11 cellular contexts compared by ENCODE assay signal in the genomic region with DNA sequence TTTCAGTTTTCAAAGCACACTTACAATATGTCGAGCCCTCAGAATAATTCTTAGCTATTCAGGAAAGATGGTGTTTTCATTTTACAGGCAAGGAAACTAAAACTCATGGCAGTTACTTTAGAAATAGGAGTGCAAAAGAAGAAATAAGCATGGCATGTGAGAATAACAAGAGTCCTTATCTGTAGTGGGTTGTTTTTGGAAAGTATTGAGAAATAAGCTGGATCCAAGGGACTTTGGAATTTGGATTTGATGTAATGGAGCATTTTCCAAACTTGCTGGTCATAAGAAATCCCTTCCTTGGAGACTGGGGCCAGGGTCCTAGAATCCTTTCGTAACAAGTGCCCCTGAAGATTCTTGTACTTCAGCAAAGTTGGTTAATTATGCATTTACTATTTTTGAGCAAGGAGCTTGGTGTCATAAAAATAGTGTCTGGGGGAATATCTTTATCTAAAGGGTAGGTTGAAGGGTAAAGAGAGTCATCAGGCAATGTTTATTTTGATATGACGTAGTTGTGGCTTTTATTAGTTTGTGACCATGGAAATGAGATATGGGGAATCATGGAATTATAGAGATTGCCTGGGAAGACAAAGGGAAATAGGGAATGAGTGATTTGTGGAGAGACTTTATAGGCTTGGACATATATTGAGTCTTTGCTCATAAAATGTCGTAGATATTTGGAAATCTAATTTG. TPM values are rescaled to one million over a fixed set of nuclear protein-coding genes. Genes with fewer than 3 reads are reported as not detected.
DNase-seq lines count a peak whose midpoint lies in the region; ATAC-seq, FAIRE-seq and TF ChIP-seq lines count a peak whose summit lies in the region.
"Had no signal": no experiment of that assay in that cellular context is flagged by ENCODE, and none has a peak within 500 bp of the region (broad histone marks: within the 10 kb centered on the region; RNA-seq: fewer than 3 reads in every experiment).

No MANE protein-coding gene starts in this region.

- H3K9ac ChIP-seq in GM12878 (ENCODE audit: control insufficient read depth, insufficient read depth, low read length) (no peak overlapping the region), neural progenitor cell (no peak overlapping the region)

- H3K36me3 ChIP-seq in ACC112 (ENCODE audit: insufficient read depth, low read length), result no peaks in the 10 kb centered on the region
- H3K36me3 ChIP-seq in GM12878 (ENCODE audit: control insufficient read depth in 2 of 2, insufficient read depth in 2 of 2, low read length in 1 of 2), result no peaks in the 10 kb centered on the region
- H3K36me3 ChIP-seq in right lobe of liver, result no peaks in the 10 kb centered on the region
- H3K36me3 ChIP-seq in OCI-LY7 (ENCODE audit: insufficient read depth, low read length), result no peaks in the 10 kb centered on the region
- no peaks in the 10 kb centered on the region for H3K36me3 ChIP-seq in neural progenitor cell
- H3K36me3 ChIP-seq: ovary had no signal

- H3K4me1 Mint-ChIP-seq in neural progenitor cell, result peaks cover 8% of the 10 kb centered on the region

- RAD21 ChIA-PET in GM12878 (lab: Charles Lee; ENCODE audit: unreplicated experiment), result interaction anchor here (0.7 to 2.3 kb wide), 8 partner anchors 46 to 230 kb away, joined by 3 to 13 read pairs (median 4); no protein-coding TSS in a partner anchor

- CTCF ChIA-PET in HEK293T (lab: Yijun Ruan, JAX) (interaction anchor here (0.8 to 1.4 kb wide), 2 partner anchors 10 to 21 kb away, joined by 3 to 5 read pairs; no protein-coding TSS in a partner anchor), GM12878 (lab: Yijun Ruan, JAX) (interaction anchor here (0.8 to 2.5 kb wide), 5 partner anchors 8 to 52 kb away, joined by 3 to 10 read pairs (median 4); no protein-coding TSS in a partner anchor), OCI-LY7 (lab: Charles Lee; ENCODE audit: unreplicated experiment) (no interaction called here)

- TF ChIP-seq POLR2A in GM12878 (IDR thresholded peaks at IDR 0.05; ENCODE audit: low read depth, low read length) (no peak), right lobe of liver (IDR thresholded peaks at IDR 0.05) (no peak)

- no peak overlapping the region for H3K4me3 ChIP-seq in ACC112 (ENCODE audit: low read depth, low read length)
- H3K4me3 ChIP-seq in GM12878, result 0 out of 2 replicates have a peak overlapping the region, but pooled peaks have one; percentile 29
- H3K4me3 ChIP-seq in right lobe of liver, result no peak overlapping the region
- H3K4me3 ChIP-seq in OCI-LY7 (ENCODE audit: low read depth, low read length, poor library complexity, severe bottlenecking), result no peak overlapping the region
- H3K4me3 ChIP-seq in neural progenitor cell, result no peak overlapping the region
- H3K4me3 ChIP-seq: ovary had no signal

- DNase-seq in HEK293T (ENCODE audit: extremely low spot score), result peak; percentile 43
- no peak for DNase-seq in GM12878 (ENCODE audit: low read depth, low spot score)
- no peak for DNase-seq in right lobe of liver
- no peak for DNase-seq in occipital lobe (lab: John Stamatoyannopoulos, UW)
- DNase-seq in NCI-H146 (lab: John Stamatoyannopoulos, UW), result no peak
- DNase-seq in OCI-LY7 (ENCODE audit: low spot score), result no peak
- no peak for DNase-seq in neural progenitor cell (ENCODE audit: low spot score)
- DNase-seq: endodermal cell, ovary had no signal

- WGBS in GM12878 (ENCODE audit: insufficient coverage, insufficient replicate concordance, low lambda C conversion rate, missing lambda C conversion rate), result 79% methylated on average over 4 of the region's 4 CpGs
- WGBS in right lobe of liver (ENCODE audit: insufficient coverage, low coverage, low lambda C conversion rate, missing lambda C conversion rate), result 58% methylated on average over 4 of the region's 4 CpGs

- H4K20me1 ChIP-seq in GM12878 (ENCODE audit: control insufficient read depth, insufficient read depth) (no peaks in the 10 kb centered on the region), OCI-LY7 (ENCODE audit: insufficient read depth, low read length) (0 out of 2 replicates have a peak, but pooled peaks cover 15% of the 10 kb centered on the region), neural progenitor cell (ENCODE audit: low read depth) (peaks cover 66% of the 10 kb centered on the region)

- TF ChIP-seq CTCF in GM12878 (IDR thresholded peaks at IDR 0.05 in 2 of 3, conservative IDR thresholded peaks at IDR 0.05 in 1 of 3; ENCODE audit: control insufficient read depth in 2 of 3, extremely low read depth in 1 of 3, insufficient read depth in 1 of 3, low read depth in 3 of 3, low read length in 3 of 3) (no peak), right lobe of liver (IDR thresholded peaks at IDR 0.05) (no peak), OCI-LY7 (conservative IDR thresholded peaks at IDR 0.05; ENCODE audit: low read length) (no peak), neural progenitor cell (IDR thresholded peaks at IDR 0.05) (no peak)

- in situ Hi-C loops in GM12878 (cut with MboI), result no loop called here

- H3F3A ChIP-seq in neural progenitor cell (ENCODE audit: low read depth), result no peaks in the 10 kb centered on the region

- SMC1A ChIA-PET in GM12878 (lab: Charles Lee; ENCODE audit: uncharacterized antibody, unreplicated experiment), result interaction anchor here (0.7 to 3.6 kb wide), 13 partner anchors 10 to 230 kb away, joined by 3 to 27 read pairs (median 4); no protein-coding TSS in a partner anchor

- no peak for FAIRE-seq in GM12878 (lab: Jason Lieb, UNC)

- H3K27me3 ChIP-seq in ACC112 (ENCODE audit: insufficient read depth, low read length) (no peaks in the 10 kb centered on the region), GM12878 (replicated peaks in 1 of 2; ENCODE audit: control insufficient read depth in 2 of 2, insufficient read depth in 2 of 2, low read length in 1 of 2) (no peaks in the 10 kb centered on the region), right lobe of liver (no peaks in the 10 kb centered on the region), neural progenitor cell (no peaks in the 10 kb centered on the region)
- H3K27me3 ChIP-seq: ovary had no signal

- POLR2A ChIA-PET in HEK293T (lab: Yijun Ruan, JAX) (interaction anchor here (0.7 to 2.2 kb wide), 4 partner anchors 8 to 55 kb away, joined by 3 to 15 read pairs (median 3); a partner anchor contains a TSS), GM12878 (lab: Charles Lee) (interaction anchor here (0.6 to 1.8 kb wide), 5 partner anchors 14 to 136 kb away, joined by 3 to 4 read pairs (median 3); no protein-coding TSS in a partner anchor), OCI-LY7 (lab: Charles Lee) (interaction anchor here (0.7 to 1.3 kb wide), 3 partner anchors 24 to 56 kb away, joined by 3 read pairs; no protein-coding TSS in a partner anchor)

- no peaks in the 10 kb centered on the region for H3K9me2 ChIP-seq in OCI-LY7 (ENCODE audit: insufficient read depth, low read length)

- no peaks in the 10 kb centered on the region for H3K9me3 Mint-ChIP-seq in neural progenitor cell
- H3K9me3 Mint-ChIP-seq: endodermal cell had no signal

- H3K27me3 Mint-ChIP-seq in neural progenitor cell (ENCODE audit: insufficient read depth, low read depth), result no peaks in the 10 kb centered on the region

- H3K36me3 Mint-ChIP-seq in neural progenitor cell, result peaks cover 2% of the 10 kb centered on the region

- no peak for TF ChIP-seq EP300 in GM12878 (IDR thresholded peaks at IDR 0.05; ENCODE audit: borderline replicate concordance in 1 of 2, control insufficient read depth in 1 of 2, low read depth in 2 of 2, low read length in 2 of 2)

- no peak overlapping the region for H3K4me3 Mint-ChIP-seq in neural progenitor cell
- H3K4me3 Mint-ChIP-seq: endodermal cell had no signal

- no peaks in the 10 kb centered on the region for H3K9me3 ChIP-seq in GM12878 (replicated peaks; ENCODE audit: control insufficient read depth, insufficient read depth, low read length)
- no peaks in the 10 kb centered on the region for H3K9me3 ChIP-seq in right lobe of liver
- H3K9me3 ChIP-seq in OCI-LY7 (ENCODE audit: low read length), result no peaks in the 10 kb centered on the region
- no peaks in the 10 kb centered on the region for H3K9me3 ChIP-seq in neural progenitor cell (ENCODE audit: low read depth)
- H3K9me3 ChIP-seq: ovary had no signal

- ATAC-seq in GM12878, result no peak
- ATAC-seq in right lobe of liver, result peak; percentile 64 to 78 (median 73)

- no TSS peak for BruUV-seq in GM12878 (replicated peaks; lab: Mats Ljungman, UMichigan)
- BruUV-seq in OCI-LY7 (replicated peaks; lab: Mats Ljungman, UMichigan), result no TSS peak

- peaks cover 40% of the 10 kb centered on the region for H3K4me1 ChIP-seq in ACC112 (ENCODE audit: control insufficient read depth, insufficient read depth, low read length, unreplicated experiment)
- peaks cover 64% of the 10 kb centered on the region for H3K4me1 ChIP-seq in GM12878 (ENCODE audit: control insufficient read depth, insufficient read depth, low read length)
- peaks cover 0 to 36% (median 8%) of the 10 kb centered on the region in 4 donors for H3K4me1 ChIP-seq in right lobe of liver
- peaks cover 49% of the 10 kb centered on the region for H3K4me1 ChIP-seq in OCI-LY7 (ENCODE audit: insufficient read depth, low read length, poor library complexity, severe bottlenecking)
- H3K4me1 ChIP-seq in neural progenitor cell, result peaks cover 2% of the 10 kb centered on the region

- no peak overlapping the region for H3K27ac Mint-ChIP-seq in neural progenitor cell
- H3K27ac Mint-ChIP-seq: endodermal cell had no signal

- intact Hi-C loops in GM12878 (cut with micrococcal nuclease; ENCODE audit: unreplicated experiment) (no loop called here), right lobe of liver (cut with DNase I) (no loop called here), OCI-LY7 (cut with micrococcal nuclease; ENCODE audit: unreplicated experiment) (no loop called here)

- no peak overlapping the region for H2AFZ ChIP-seq in ACC112 (ENCODE audit: low read length, unreplicated experiment)
- no peak overlapping the region for H2AFZ ChIP-seq in GM12878 (ENCODE audit: control insufficient read depth, low read depth, low read length)
- no peak overlapping the region for H2AFZ ChIP-seq in OCI-LY7 (ENCODE audit: low read length)
- H2AFZ ChIP-seq in neural progenitor cell (replicated peaks), result no peak overlapping the region

- H3K79me2 ChIP-seq in ACC112 (ENCODE audit: control insufficient read depth, insufficient read depth, low read length, unreplicated experiment) (peaks cover 91% of the 10 kb centered on the region), GM12878 (ENCODE audit: control insufficient read depth, insufficient read depth, low read length) (peaks cover 97% of the 10 kb centered on the region), OCI-LY7 (ENCODE audit: insufficient read depth, low read depth, low read length) (peaks cover 96% of the 10 kb centered on the region), neural progenitor cell (ENCODE audit: low read depth) (peaks cover 100% of the 10 kb centered on the region)

- no peak for TF ChIP-seq RAD21 in GM12878 (IDR thresholded peaks at IDR 0.05; ENCODE audit: insufficient read depth, low read depth, low read length)

- H3K4me2 ChIP-seq in GM12878 (ENCODE audit: control insufficient read depth, insufficient read depth), result peak overlapping the region; percentile 66
- H3K4me2 ChIP-seq in OCI-LY7 (ENCODE audit: low read length), result no peak overlapping the region
- H3K4me2 ChIP-seq in neural progenitor cell, result no peak overlapping the region

- H3K27ac ChIP-seq in ACC112 (ENCODE audit: low read depth, low read length) (peak overlapping the region; percentile 7; the same call in 1 of the 2 replicates), GM12878 (ENCODE audit: control insufficient read depth, insufficient read depth) (peak overlapping the region; percentile 4; the same call in 1 of the 2 replicates), right lobe of liver (peak overlapping the region; percentile 11 to 75 (median 42)), OCI-LY7 (ENCODE audit: low read depth, low read length, poor library complexity, severe bottlenecking) (no peak overlapping the region), neural progenitor cell (no peak overlapping the region)
- H3K27ac ChIP-seq: C4-2B had no signal

RNA-seq across cellular contexts. Expression of a gene that starts 53.9 kb away (rescaled TPM):
- 576 and 584 TPM in 2 replicates for total RNA-seq in GM12878 (2013; cell fraction: nucleolus; rRNA removed)
- total RNA-seq in GM12878 (2014; rRNA removed), result 62.5 and 68.7 TPM in 2 replicates
- total RNA-seq in GM12878 (2014; rRNA removed; fragmentation: Illumina TruSeq; extraction: Trizol), result 82.2 and 95.0 TPM in 2 replicates
- total RNA-seq in GM12878 (2021), result 151 and 162 TPM in 2 replicates
- polyA plus RNA-seq in GM12878 (2011; ENCODE audit: low read depth), result 43.7 TPM
- 69.4 and 112 TPM in 2 replicates for polyA plus RNA-seq in GM12878 (2011; rRNA removed)
- 154 and 156 TPM in 2 replicates for polyA plus RNA-seq in GM12878 (2011; cell fraction: cytosol; rRNA removed)
- 129 and 167 TPM in 2 replicates for polyA plus RNA-seq in GM12878 (2011; cell fraction: nucleus; rRNA removed)
- 63.7 and 89.3 TPM in 2 replicates for polyA plus RNA-seq in GM12878 (2012)
- polyA plus RNA-seq in GM12878 (2014; fragmentation: Illumina TruSeq; extraction: Trizol), result 142 and 143 TPM in 2 replicates
- polyA plus RNA-seq in GM12878 (2014; fragmentation: Nextera tagmentation; extraction: Ambion mirVana), result 10 to 100 TPM in 1 of 2 experiments, 1 to 10 TPM in 1; 9.6 to 23.8 TPM
- polyA plus RNA-seq in GM12878 (2014; rRNA removed), result 92.4 and 96.0 TPM in 2 replicates
- polyA plus RNA-seq in GM12878 (2016; fragmentation: Nextera tagmentation; extraction: Ambion mirVana), result 10 to 100 TPM; 56.4 to 90.9 TPM
- 462 and 496 TPM in 2 replicates for polyA minus RNA-seq in GM12878 (2011; rRNA and poly(A)+ RNA removed)
- 260 and 293 TPM in 2 replicates for polyA minus RNA-seq in GM12878 (2011; cell fraction: cytosol; rRNA and poly(A)+ RNA removed)
- polyA minus RNA-seq in GM12878 (2011; cell fraction: nucleus; rRNA and poly(A)+ RNA removed), result 313 and 456 TPM in 2 replicates
- total RNA-seq in right lobe of liver, result 100 to 1,000 TPM in 3 of 6 experiments, 10 to 100 TPM in 3; 72.0 to 115 (median 93.1) TPM
- 84.2 TPM for total RNA-seq in occipital lobe
- total RNA-seq in OCI-LY7 (2014; rRNA removed; shearing (Covaris generic)), result 66.4 and 84.1 TPM in 2 replicates
- total RNA-seq in OCI-LY7 (2022), result 131 and 135 TPM in 2 replicates
- total RNA-seq in neural progenitor cell (ENCODE audit: low replicate concordance), result 66.3 and 73.1 TPM in 2 replicates

Comparison
In these comparisons a context has a peak if more than half of its experiments do, and no peak if none do; other contexts are left out.
1. H3K27ac ChIP-seq: peak in ACC112 (single experiment), GM12878 (single experiment) and right lobe of liver (3 of 3); none in OCI-LY7 (single experiment) and neural progenitor cell (single experiment).